8 cellular contexts compared by ENCODE assay signal in the genomic region with DNA sequence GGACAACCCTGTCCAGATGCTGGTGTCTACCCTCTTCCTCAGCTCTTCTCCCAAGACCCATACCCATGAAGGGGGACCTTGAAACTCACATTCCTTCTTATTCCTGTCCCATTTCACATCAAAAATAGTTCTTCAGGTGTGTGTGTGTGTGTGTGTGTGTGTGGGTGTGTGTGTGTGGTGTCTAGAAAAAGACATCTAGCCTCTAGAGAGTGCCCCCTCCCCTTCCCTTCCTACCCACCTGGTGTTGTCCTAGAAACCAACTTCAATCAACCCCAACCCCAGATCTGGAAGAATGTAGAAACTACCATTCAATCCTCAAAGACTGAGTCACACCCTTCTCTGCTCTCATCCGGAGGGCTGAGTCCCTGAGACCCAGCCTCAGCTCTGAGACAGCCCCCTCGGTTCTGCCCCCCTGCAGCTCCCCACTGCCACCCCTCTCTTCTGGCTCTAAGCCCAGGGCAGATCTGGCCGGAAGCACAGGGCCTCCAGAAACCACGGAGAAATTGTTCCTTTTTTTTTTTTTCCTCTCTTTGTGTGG. TPM values are rescaled to one million over a fixed set of nuclear protein-coding genes. Genes with fewer than 3 reads are reported as not detected.
DNase-seq lines count a peak whose midpoint lies in the region; ATAC-seq and TF ChIP-seq lines count a peak whose summit lies in the region.

No MANE protein-coding gene starts in this region.

- peaks cover 42 to 70% (median 49%) of the 10 kb centered on the region in 4 donors for H3K4me1 ChIP-seq in upper lobe of left lung

- H3K9me3 Mint-ChIP-seq in T-cell = no peaks in the 10 kb centered on the region
- no peaks in the 10 kb centered on the region for H3K9me3 Mint-ChIP-seq in effector memory CD8-positive, alpha-beta T cell

- H3K27me3 ChIP-seq in H7 (ENCODE audit: control insufficient read depth, insufficient read depth, low read length) (peaks cover 23% of the 10 kb centered on the region), upper lobe of left lung (no peaks in the 10 kb centered on the region)

- H3K4me3 Mint-ChIP-seq in T-cell = peak overlapping the region; percentile 55 to 83 (median 61)
- peak overlapping the region in 1 of 2 donors; percentile 37 for H3K4me3 Mint-ChIP-seq in effector memory CD8-positive, alpha-beta T cell

- CTCF ChIA-PET in T-cell (lab: Charles Lee) = interaction anchor here (0.7 to 2.8 kb wide), 6 partner anchors 10 to 108 kb away, joined by 3 to 9 read pairs (median 7); a partner anchor contains a TSS

- POLR2A ChIA-PET in T-cell (lab: Charles Lee) = no interaction called here

- H3K4me3 ChIP-seq in H7 (ENCODE audit: insufficient read depth, low read depth, low read length) = no peak overlapping the region
- H3K4me3 ChIP-seq in upper lobe of left lung = no peak overlapping the region

- no peak for TF ChIP-seq CTCF in upper lobe of left lung (IDR thresholded peaks at IDR 0.05)

- in situ Hi-C loops in ACHN (cut with HindIII; ENCODE audit: low pct_ligation_motif_present, low pct_unique_long_range_greater_than_20kb, low sequenced_read_pairs) = no loop called here

- WGBS in upper lobe of left lung, 2 donors = 3 to 6% methylated on average over 4 of the region's 4 CpGs

- ATAC-seq in T-cell (replicated peaks in 1 of 4) = peak; percentile 51 to 81 (median 55)
- peak; percentile 12 for ATAC-seq in effector memory CD8-positive, alpha-beta T cell (replicated peaks)
- ATAC-seq in upper lobe of left lung (ENCODE audit: low FRiP score in 2 of 2) = no peak
- ATAC-seq in HG03442 (IDR thresholded peaks at IDR 0.05; ENCODE audit: unreplicated experiment) = no peak
- ATAC-seq in GM21717 (IDR thresholded peaks at IDR 0.05; ENCODE audit: unreplicated experiment) = no peak
- no peak for ATAC-seq in HG02840 (IDR thresholded peaks at IDR 0.05; ENCODE audit: low FRiP score, unreplicated experiment)

- no peak for TF ChIP-seq POLR2A in upper lobe of left lung (IDR thresholded peaks at IDR 0.05)

- H3K27ac Mint-ChIP-seq in T-cell = peak overlapping the region; percentile 86 to 95
- H3K27ac Mint-ChIP-seq in effector memory CD8-positive, alpha-beta T cell = peak overlapping the region; percentile 61 to 89

- H3K36me3 ChIP-seq in H7 (replicated peaks; ENCODE audit: control insufficient read depth, insufficient read depth, low read length) (no peaks in the 10 kb centered on the region), upper lobe of left lung (no peaks in the 10 kb centered on the region)

- DNase-seq in ACHN (peak; percentile 11), H7 (peak; percentile 56), T-cell (peak in 16 of 34 experiments; percentile 14 to 57 (median 37)), upper lobe of left lung (no peak)
- no peak for DNase-seq in effector memory CD8-positive, alpha-beta T cell

- peaks cover 58 to 71% (median 65%) of the 10 kb centered on the region in 3 donors for H3K4me1 Mint-ChIP-seq in T-cell
- H3K4me1 Mint-ChIP-seq in effector memory CD8-positive, alpha-beta T cell (ENCODE audit: low read depth in 2 of 2) = peaks cover 31 to 37% of the 10 kb centered on the region in 2 donors

- H3K27ac ChIP-seq in upper lobe of left lung = peak overlapping the region in 3 of 4 donors; percentile 28 to 78 (median 53)

- H3K36me3 Mint-ChIP-seq in T-cell = peaks cover 15% of the 10 kb centered on the region
- H3K36me3 Mint-ChIP-seq in effector memory CD8-positive, alpha-beta T cell (ENCODE audit: insufficient read depth) = peaks cover 3% of the 10 kb centered on the region

- no peaks in the 10 kb centered on the region for H3K9me3 ChIP-seq in upper lobe of left lung

- H3K27me3 Mint-ChIP-seq in T-cell = no peaks in the 10 kb centered on the region
- peaks cover 3 to 16% of the 10 kb centered on the region in 2 donors for H3K27me3 Mint-ChIP-seq in effector memory CD8-positive, alpha-beta T cell

- TF ChIP-seq EP300 in upper lobe of left lung (IDR thresholded peaks at IDR 0.05) = no peak

RNA-seq across cellular contexts. Expression of a gene that starts 3.5 kb away (rescaled TPM):
- total RNA-seq in H7 (2014; rRNA removed; shearing (Covaris generic)) = 0.62 and 1.1 TPM in 2 replicates
- total RNA-seq in T-cell (10 to 100 TPM; 21.9 to 90.1 (median 37.6) TPM), upper lobe of left lung (10 to 100 TPM in 3 of 6 donors, 1 to 10 TPM in 3; 4.7 to 43.0 (median 10.4) TPM)

RNA-seq across cellular contexts. Expression of a gene that starts 22.5 kb away (rescaled TPM):
- total RNA-seq in H7 (2014; rRNA removed; shearing (Covaris generic)) = 23.4 and 33.6 TPM in 2 replicates
- total RNA-seq in T-cell (10 to 100 TPM; 50.3 to 64.3 (median 56.8) TPM), upper lobe of left lung (100 to 1,000 TPM in 1 of 6 donors, 10 to 100 TPM in 5; 23.0 to 119 (median 52.9) TPM)

RNA-seq across cellular contexts. Expression of a gene that starts 25.0 kb away (rescaled TPM):
- total RNA-seq in H7 (2014; rRNA removed; shearing (Covaris generic)) = 0.21 and 1.8 TPM in 2 replicates
- under 1 TPM in 4 of 5 donors, not detected in 1; 0.20 to 0.70 (median 0.58) TPM for total RNA-seq in T-cell
- total RNA-seq in upper lobe of left lung = 1 to 10 TPM; 2.7 to 9.9 (median 6.0) TPM

RNA-seq across cellular contexts. Expression of a gene that starts 49.9 kb away (rescaled TPM):
- total RNA-seq in H7 (2014; rRNA removed; shearing (Covaris generic)) = 0.55 and 2.0 TPM in 2 replicates
- total RNA-seq in T-cell = 10 to 100 TPM in 3 of 5 donors, 1 to 10 TPM in 2; 5.4 to 19.0 (median 12.7) TPM
- 10 to 100 TPM in 1 of 6 donors, 1 to 10 TPM in 5; 2.9 to 11.7 (median 6.7) TPM for total RNA-seq in upper lobe of left lung

Comparison
In these comparisons a context has a peak if more than half of its experiments do, and no peak if none do; other contexts are left out.
1. DNase-seq: peak in ACHN (single experiment) and H7 (single experiment); none in effector memory CD8-positive, alpha-beta T cell (0 of 3) and upper lobe of left lung (0 of 2).
2. ATAC-seq: peak in T-cell (4 of 4) and effector memory CD8-positive, alpha-beta T cell (single experiment); none in upper lobe of left lung (0 of 2), HG03442 (single experiment), GM21717 (single experiment) and HG02840 (single experiment).